Comparison of ENCODE assay signal across 8 cellular contexts in genomic region chr16:30985401-30986128, GRCh38. TPM values are rescaled to one million over a fixed set of nuclear protein-coding genes. Genes with fewer than 3 reads are reported as not detected.
A peak's percentile ranks its signal among the peaks of the same experiment; 100 is the strongest.
DNase-seq lines count a peak whose midpoint lies in the region; ATAC-seq and TF ChIP-seq lines count a peak whose summit lies in the region.

No MANE protein-coding gene starts in this region.

- H3K9me3 Mint-ChIP-seq in Calu3 (ENCODE audit: low read depth, unreplicated experiment) = no peaks in the 10 kb centered on the region

- CTCF ChIA-PET in Calu3 (lab: Charles Lee) = interaction anchor here (0.6 to 2.4 kb wide), 31 partner anchors 8 to 888 kb away, joined by 3 to 22 read pairs (median 4); partner anchors contain the start of genes FUS, KAT8, PRSS8 and STX4

- H3K36me3 Mint-ChIP-seq in Calu3 (ENCODE audit: insufficient read depth, unreplicated experiment) = peaks cover 50% of the 10 kb centered on the region

- no peak for TF ChIP-seq POLR2A in thyroid gland (IDR thresholded peaks at IDR 0.05)

- peak overlapping the region in 1 of 3 donors; percentile 31 for H3K27ac ChIP-seq in thyroid gland

- TF ChIP-seq CTCF in Calu3 (IDR thresholded peaks at IDR 0.05; ENCODE audit: unreplicated experiment) = no peak
- peak; percentile 67 for TF ChIP-seq CTCF in kidney epithelial cell (IDR thresholded peaks at IDR 0.05; ENCODE audit: insufficient read depth, low read length, poor library complexity, severe bottlenecking)
- TF ChIP-seq CTCF in thyroid gland (IDR thresholded peaks at IDR 0.05) = peak in 1 of 6 experiments; percentile 11

- DNase-seq in Calu3 = peak; percentile 91
- DNase-seq in NCI-H1417 treated with DMSO at 0.1 percent for 48 hours (lab: John Stamatoyannopoulos, UW) = peak; percentile 27
- peak; percentile 33 for DNase-seq in amniotic epithelial cell (ENCODE audit: low read depth)
- DNase-seq in kidney epithelial cell (ENCODE audit: low read depth) = no peak
- peak; percentile 80 to 81 for DNase-seq in thyroid gland
- no peak for DNase-seq in NCI-H446 treated with DMSO at 0.1 percent for 48 hours (lab: John Stamatoyannopoulos, UW)
- no peak for DNase-seq in HAP-1 (ENCODE audit: low spot score in 2 of 2)

- H3K36me3 ChIP-seq in kidney epithelial cell (ENCODE audit: control insufficient read depth, insufficient read depth, low read length) (peaks cover 3% of the 10 kb centered on the region), thyroid gland (peaks cover 23 to 24% of the 10 kb centered on the region in 2 donors), HAP-1 (replicated peaks) (peaks cover 24% of the 10 kb centered on the region)

- ATAC-seq in HG03095 (IDR thresholded peaks at IDR 0.05; ENCODE audit: unreplicated experiment) = no peak

- H3K4me1 Mint-ChIP-seq in Calu3 (ENCODE audit: low read depth, unreplicated experiment) = no peaks in the 10 kb centered on the region

- H3K4me1 ChIP-seq in thyroid gland = peaks cover 8 to 12% of the 10 kb centered on the region in 2 donors
- H3K4me1 ChIP-seq in HAP-1 = peaks cover 3% of the 10 kb centered on the region; the same call in 1 of the 2 replicates

- H3K4me3 ChIP-seq in kidney epithelial cell (ENCODE audit: low read depth, low read length) (peak overlapping the region; percentile 52), thyroid gland (replicated peaks in 1 of 3) (peak overlapping the region in 2 of 3 donors; percentile 6 to 27), HAP-1 (no peak overlapping the region)

- H3K27ac Mint-ChIP-seq in Calu3 (ENCODE audit: unreplicated experiment) = peak overlapping the region; percentile 71

- intact Hi-C loops in Calu3 (cut with micrococcal nuclease; ENCODE audit: unreplicated experiment) = loop anchor here (1.0 to 10.0 kb wide), 9 partner anchors 47 to 883 kb away; partner anchors contain the start of genes STX4, VKORC1, ZNF646 and ZNF668
- intact Hi-C loops in thyroid gland (cut with DNase I) = loop anchor here (2.0 to 10.0 kb wide), 4 partner anchors 159 to 879 kb away; partner anchors contain the start of gene ZNF843

- 36 to 59% methylated on average over 13 to 19 of the region's 20 CpGs for WGBS in thyroid gland, 2 donors

- peak overlapping the region; percentile 87 for H3K4me3 Mint-ChIP-seq in Calu3 (ENCODE audit: low read depth, unreplicated experiment)

- in situ Hi-C loops in HAP-1 (cut with MboI; ENCODE audit: low sequenced_read_pairs) = no loop called here

- no peaks in the 10 kb centered on the region for H3K9me3 ChIP-seq in thyroid gland
- H3K9me3 ChIP-seq in HAP-1 = no peaks in the 10 kb centered on the region

- H3K27me3 ChIP-seq in kidney epithelial cell (ENCODE audit: control insufficient read depth, insufficient read depth, low read length) = no peaks in the 10 kb centered on the region
- no peaks in the 10 kb centered on the region for H3K27me3 ChIP-seq in thyroid gland
- no peaks in the 10 kb centered on the region for H3K27me3 ChIP-seq in HAP-1 (ENCODE audit: low read depth)

- H3K27me3 Mint-ChIP-seq in Calu3 (ENCODE audit: unreplicated experiment) = no peaks in the 10 kb centered on the region

- BruUV-seq in Calu3 (replicated peaks; lab: Mats Ljungman, UMichigan) = no TSS peak

RNA-seq across cellular contexts. Expression of gene HSD3B7, which starts 0.6 kb away (rescaled TPM):
- total RNA-seq in Calu3 (2022) (25.3 and 29.2 TPM in 2 replicates), kidney epithelial cell (11.5 and 13.8 TPM in 2 replicates), thyroid gland (10 to 100 TPM in 2 of 4 donors, 1 to 10 TPM in 2; 4.0 to 13.8 (median 10.9) TPM)

RNA-seq across cellular contexts. Expression of gene STX1B, which starts 24.9 kb away (rescaled TPM):
- total RNA-seq in Calu3 (2022) (0.61 and 1.3 TPM in 2 replicates), kidney epithelial cell (0.07 and 0.29 TPM in 2 replicates), thyroid gland (under 1 TPM in 2 of 4 donors, not detected in 2; 0.34 to 0.40 TPM)

RNA-seq across cellular contexts. Expression of gene SETD1A, which starts 28.0 kb away (rescaled TPM):
- total RNA-seq in Calu3 (2022) (28.8 and 30.5 TPM in 2 replicates), kidney epithelial cell (7.2 TPM in 2 replicates), thyroid gland (10 to 100 TPM in 2 of 4 donors, 1 to 10 TPM in 2; 7.7 to 11.4 (median 9.2) TPM)

RNA-seq across cellular contexts. Expression of gene ORAI3, which starts 36.7 kb away (rescaled TPM):
- total RNA-seq in Calu3 (2022) = 14.7 and 15.4 TPM in 2 replicates
- total RNA-seq in kidney epithelial cell = 35.3 and 37.9 TPM in 2 replicates
- 10 to 100 TPM; 32.9 to 49.5 (median 40.2) TPM for total RNA-seq in thyroid gland

RNA-seq across cellular contexts. Expression of gene STX4, which starts 47.8 kb away (rescaled TPM):
- total RNA-seq in Calu3 (2022) = 100 and 104 TPM in 2 replicates
- total RNA-seq in kidney epithelial cell = 26.3 and 28.0 TPM in 2 replicates
- total RNA-seq in thyroid gland = 10 to 100 TPM; 26.8 to 47.6 (median 39.9) TPM

Comparison
In these comparisons a context has a peak if more than half of its experiments do, and no peak if none do; other contexts are left out.
1. DNase-seq: peak in Calu3 (single experiment), NCI-H1417 treated with DMSO at 0.1 percent for 48 hours (single experiment), amniotic epithelial cell (single experiment) and thyroid gland (2 of 2); none in kidney epithelial cell (single experiment), NCI-H446 treated with DMSO at 0.1 percent for 48 hours (single experiment) and HAP-1 (0 of 2).